9 cellular contexts compared by ENCODE assay signal in genomic region chr12:100672075-100672592, GRCh38.
DNase-seq lines count a peak whose midpoint lies in the region; ATAC-seq and TF ChIP-seq lines count a peak whose summit lies in the region.
"Had no signal": no experiment of that assay in that cellular context is flagged by ENCODE, and none has a peak within 500 bp of the region (broad histone marks: within the 10 kb centered on the region; RNA-seq: fewer than 3 reads in every experiment).

No MANE protein-coding gene starts in this region.

- peaks cover 4% of the 10 kb centered on the region for H3K27me3 Mint-ChIP-seq in endothelial cell (ENCODE audit: unreplicated experiment)
- H3K27me3 Mint-ChIP-seq in effector memory CD8-positive, alpha-beta T cell, result peaks cover 0 to 9% of the 10 kb centered on the region in 2 donors

- H3K27me3 ChIP-seq in SJCRH30, result no peaks in the 10 kb centered on the region

- no peaks in the 10 kb centered on the region for H3K4me1 Mint-ChIP-seq in endothelial cell (ENCODE audit: unreplicated experiment)
- H3K4me1 Mint-ChIP-seq in effector memory CD8-positive, alpha-beta T cell (ENCODE audit: low read depth in 2 of 2), result no peaks in the 10 kb centered on the region

- H3K36me3 ChIP-seq in SJCRH30, result no peaks in the 10 kb centered on the region

- no peak overlapping the region for H3K27ac Mint-ChIP-seq in endothelial cell (ENCODE audit: unreplicated experiment)
- H3K27ac Mint-ChIP-seq in effector memory CD8-positive, alpha-beta T cell, result no peak overlapping the region
- H3K27ac Mint-ChIP-seq: stimulated activated naive CD8-positive, alpha-beta T cell treated with anti-CD3 and anti-CD28 coated beads, Interleukin-15, Interleukin-2, amounts not matched to agents 100 ng/mL and 50 ng/mL, for 24 hours had no signal

- DNase-seq in AG09309 (ENCODE audit: low read depth) (no peak), SJCRH30 (peak; percentile 66 to 79), endothelial cell (ENCODE audit: low spot score) (peak; percentile 45), mucosa of gallbladder (ENCODE audit: low spot score) (no peak)
- DNase-seq in stimulated activated CD8-positive, alpha-beta memory T cell treated with anti-CD3 and anti-CD28 coated beads, Interleukin-2, amount 100 ng/mL, for 48 hours (ENCODE audit: low read depth in 2 of 2), result peak; percentile 26 to 32
- no peak for DNase-seq in effector memory CD8-positive, alpha-beta T cell

- ATAC-seq in GM18502 (IDR thresholded peaks at IDR 0.05; ENCODE audit: poor library complexity, unreplicated experiment), result peak; percentile 78
- peak; percentile 71 for ATAC-seq in HG02981 (IDR thresholded peaks at IDR 0.05; ENCODE audit: unreplicated experiment)
- ATAC-seq in effector memory CD8-positive, alpha-beta T cell (replicated peaks), result no peak

- peaks cover 4% of the 10 kb centered on the region; the same call in 1 of the 2 replicates for H3K4me1 ChIP-seq in SJCRH30

- no peaks in the 10 kb centered on the region for H3K9me3 ChIP-seq in SJCRH30 (replicated peaks)

- no peaks in the 10 kb centered on the region for H3K36me3 Mint-ChIP-seq in endothelial cell (ENCODE audit: low read depth, unreplicated experiment)
- H3K36me3 Mint-ChIP-seq in effector memory CD8-positive, alpha-beta T cell (ENCODE audit: insufficient read depth), result no peaks in the 10 kb centered on the region

- TF ChIP-seq CTCF in AG09309 (IDR thresholded peaks at IDR 0.05; ENCODE audit: control insufficient read depth, insufficient read depth, low read depth, low read length, missing control alignments) (peak; percentile 65), endothelial cell (IDR thresholded peaks at IDR 0.05; ENCODE audit: unreplicated experiment) (peak; percentile 59)

- no peaks in the 10 kb centered on the region for H3K9me3 Mint-ChIP-seq in endothelial cell (ENCODE audit: unreplicated experiment)
- H3K9me3 Mint-ChIP-seq in effector memory CD8-positive, alpha-beta T cell, result no peaks in the 10 kb centered on the region
- H3K9me3 Mint-ChIP-seq: stimulated activated naive CD8-positive, alpha-beta T cell treated with anti-CD3 and anti-CD28 coated beads, Interleukin-15, Interleukin-2, amounts not matched to agents 100 ng/mL and 50 ng/mL, for 24 hours had no signal

- H3K4me3 Mint-ChIP-seq in endothelial cell (ENCODE audit: unreplicated experiment), result no peak overlapping the region
- H3K4me3 Mint-ChIP-seq in effector memory CD8-positive, alpha-beta T cell, result no peak overlapping the region
- H3K4me3 Mint-ChIP-seq: stimulated activated naive CD8-positive, alpha-beta T cell treated with anti-CD3 and anti-CD28 coated beads, Interleukin-15, Interleukin-2, amounts not matched to agents 100 ng/mL and 50 ng/mL, for 24 hours had no signal

- H3K4me3 ChIP-seq in AG09309 (ENCODE audit: control insufficient read depth, low read depth, low read length) (no peak overlapping the region), SJCRH30 (no peak overlapping the region)

- no peak overlapping the region for H3K27ac ChIP-seq in SJCRH30

Comparison
In these comparisons a context has a peak if more than half of its experiments do, and no peak if none do; other contexts are left out.
1. DNase-seq: peak in SJCRH30 (2 of 2), endothelial cell (single experiment) and stimulated activated CD8-positive, alpha-beta memory T cell treated with anti-CD3 and anti-CD28 coated beads, Interleukin-2, amount 100 ng/mL, for 48 hours (2 of 2); none in AG09309 (single experiment), mucosa of gallbladder (single experiment) and effector memory CD8-positive, alpha-beta T cell (0 of 3).